In the genomic region with DNA sequence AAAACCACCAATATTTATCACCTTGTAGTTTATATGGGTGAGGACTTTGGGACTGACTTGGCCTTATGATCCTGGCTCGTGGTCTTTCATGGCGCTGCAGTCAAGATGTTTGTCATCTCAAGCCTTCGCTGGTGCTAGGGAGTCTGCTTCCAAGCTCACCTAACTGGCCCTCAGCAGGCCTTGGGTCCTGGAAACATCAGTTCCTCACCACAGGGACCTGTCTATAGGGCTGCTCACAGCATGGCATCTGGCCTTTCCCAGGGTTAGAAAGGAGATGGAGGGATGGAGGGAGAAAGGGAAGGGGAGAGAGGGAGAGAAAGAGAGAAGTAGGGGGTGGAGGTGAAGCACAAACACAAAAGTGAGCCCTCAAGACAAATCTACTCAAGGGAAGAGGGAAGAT, we compare ENCODE assay signal across 19 cellular contexts. TPM values are rescaled to one million over a fixed set of nuclear protein-coding genes. Genes with fewer than 3 reads are reported as not detected.
DNase-seq lines count a peak whose midpoint lies in the region; ATAC-seq and TF ChIP-seq lines count a peak whose summit lies in the region.
"Had no signal": no experiment of that assay in that cellular context is flagged by ENCODE, and none has a peak within 500 bp of the region (broad histone marks: within the 10 kb centered on the region; RNA-seq: fewer than 3 reads in every experiment).

No MANE protein-coding gene starts in this region.

- intact Hi-C loops in activated CD4-positive, alpha-beta T cell treated with anti-CD3 and anti-CD28 coated beads, Interleukin-2, amount 10 ng/mL, durations not matched to agents 24 days and 14 days (cut with micrococcal nuclease) = loop anchor here (5.0 kb wide), 1 partner anchor 438 kb away; no protein-coding TSS in a partner anchor

- H3K9me3 ChIP-seq in smooth muscle cell (replicated peaks; ENCODE audit: low read depth) = no peaks in the 10 kb centered on the region
- H3K9me3 ChIP-seq: A549, gastroesophageal sphincter, left ventricle myocardium inferior, pancreas, upper lobe of left lung had no signal

- peak overlapping the region; percentile 63 for H3K4me3 Mint-ChIP-seq in activated CD4-positive, alpha-beta T cell treated with anti-CD3 and anti-CD28 coated beads, Interleukin-2, amount 10 ng/mL, durations not matched to agents 24 days and 14 days
- H3K4me3 Mint-ChIP-seq in IgD-negative memory B cell = peak overlapping the region in 3 of 4 donors; percentile 18 to 92 (median 81)
- H3K4me3 Mint-ChIP-seq in activated naive CD8-positive, alpha-beta T cell treated with anti-CD3 and anti-CD28 coated beads, Interleukin-2, amount 10 ng/mL, durations not matched to agents 7 days and 5 days = peak overlapping the region; percentile 69

- no peaks in the 10 kb centered on the region for H4K20me1 ChIP-seq in smooth muscle cell (ENCODE audit: low read depth)

- peak overlapping the region; percentile 93 for H3K27ac Mint-ChIP-seq in activated CD4-positive, alpha-beta T cell treated with anti-CD3 and anti-CD28 coated beads, Interleukin-2, amount 10 ng/mL, durations not matched to agents 24 days and 14 days
- H3K27ac Mint-ChIP-seq in IgD-negative memory B cell = peak overlapping the region; percentile 94 to 99 (median 98)
- H3K27ac Mint-ChIP-seq in activated naive CD8-positive, alpha-beta T cell treated with anti-CD3 and anti-CD28 coated beads, Interleukin-2, amount 10 ng/mL, durations not matched to agents 7 days and 5 days = peak overlapping the region; percentile 94

- H3K27ac ChIP-seq in smooth muscle cell (ENCODE audit: low read depth) = peak overlapping the region; percentile 93
- H3K27ac ChIP-seq: A549, epithelial cell of prostate, gastroesophageal sphincter, left ventricle myocardium inferior, pancreas had no signal

- H3K27me3 Mint-ChIP-seq in activated CD4-positive, alpha-beta T cell treated with anti-CD3 and anti-CD28 coated beads, Interleukin-2, amount 10 ng/mL, durations not matched to agents 24 days and 14 days = no peaks in the 10 kb centered on the region
- no peaks in the 10 kb centered on the region for H3K27me3 Mint-ChIP-seq in IgD-negative memory B cell
- H3K27me3 Mint-ChIP-seq in activated naive CD8-positive, alpha-beta T cell treated with anti-CD3 and anti-CD28 coated beads, Interleukin-2, amount 10 ng/mL, durations not matched to agents 7 days and 5 days = no peaks in the 10 kb centered on the region

- H3K4me1 ChIP-seq in smooth muscle cell (ENCODE audit: low read depth) = peaks cover 11% of the 10 kb centered on the region
- H3K4me1 ChIP-seq: gastroesophageal sphincter, left ventricle myocardium inferior, pancreas had no signal

- peak; percentile 63 for DNase-seq in activated CD4-positive, alpha-beta T cell treated with anti-CD3 and anti-CD28 coated beads, Interleukin-2, amount 10 ng/mL, durations not matched to agents 24 days and 14 days
- no peak for DNase-seq in activated CD4-positive, alpha-beta T cell treated with anti-CD3 and anti-CD28 coated beads for 48 hours
- no peak for DNase-seq in activated naive CD8-positive, alpha-beta T cell treated with anti-CD3 and anti-CD28 coated beads, Interleukin-2, amount 10 ng/mL, durations not matched to agents 7 days and 5 days
- no peak for DNase-seq in smooth muscle cell (lab: John Stamatoyannopoulos, UW; ENCODE audit: unreplicated experiment)
- no peak for DNase-seq in NCI-H1048 (lab: John Stamatoyannopoulos, UW)
- DNase-seq in G401 (ENCODE audit: low spot score) = no peak
- DNase-seq: EL; KG1; left ventricle myocardium inferior; NCI-H1417; NCI-H748 treated with DMSO at 0.1 percent for 48 hours; pancreas; stimulated activated CD4-positive, alpha-beta T cell treated with anti-CD3 and anti-CD28 coated beads, Interleukin-4, amount 100 ng/mL, for 24 hours; upper lobe of left lung had no signal

- peaks cover 75% of the 10 kb centered on the region for H3K4me1 Mint-ChIP-seq in activated CD4-positive, alpha-beta T cell treated with anti-CD3 and anti-CD28 coated beads, Interleukin-2, amount 10 ng/mL, durations not matched to agents 24 days and 14 days
- peaks cover 43 to 68% (median 61%) of the 10 kb centered on the region in 3 donors for H3K4me1 Mint-ChIP-seq in IgD-negative memory B cell
- peaks cover 69% of the 10 kb centered on the region for H3K4me1 Mint-ChIP-seq in activated naive CD8-positive, alpha-beta T cell treated with anti-CD3 and anti-CD28 coated beads, Interleukin-2, amount 10 ng/mL, durations not matched to agents 7 days and 5 days

- in situ Hi-C loops in G401 (cut with HindIII; ENCODE audit: low sequenced_read_pairs) = no loop called here

- no peak overlapping the region for H3K4me2 ChIP-seq in smooth muscle cell
- H3K4me2 ChIP-seq: A549 had no signal

- H2AFZ ChIP-seq in smooth muscle cell (ENCODE audit: low read depth) = no peak overlapping the region

- no peak for TF ChIP-seq CTCF in smooth muscle cell (IDR thresholded peaks at IDR 0.05; ENCODE audit: borderline replicate concordance, insufficient read depth, poor library complexity, severe bottlenecking)

- POLR2A ChIA-PET in activated naive CD8-positive, alpha-beta T cell treated with anti-CD3 and anti-CD28 coated beads, Interleukin-2, amount 10 ng/mL, durations not matched to agents 7 days and 5 days (lab: Charles Lee) = interaction anchor here (0.6 to 5.7 kb wide), 8 partner anchors 22 to 317 kb away, joined by 3 to 83 read pairs (median 6); a partner anchor contains a TSS

- H3K27me3 ChIP-seq in smooth muscle cell (ENCODE audit: low read depth) = no peaks in the 10 kb centered on the region
- H3K27me3 ChIP-seq: gastroesophageal sphincter, pancreas, upper lobe of left lung had no signal

- WGBS in smooth muscle cell (ENCODE audit: low lambda C conversion rate) = 93% methylated on average over 3 of the region's 3 CpGs

- peaks cover 7% of the 10 kb centered on the region for H3K36me3 Mint-ChIP-seq in activated CD4-positive, alpha-beta T cell treated with anti-CD3 and anti-CD28 coated beads, Interleukin-2, amount 10 ng/mL, durations not matched to agents 24 days and 14 days (ENCODE audit: low read depth)
- H3K36me3 Mint-ChIP-seq in IgD-negative memory B cell = peaks cover 7% of the 10 kb centered on the region
- H3K36me3 Mint-ChIP-seq in activated naive CD8-positive, alpha-beta T cell treated with anti-CD3 and anti-CD28 coated beads, Interleukin-2, amount 10 ng/mL, durations not matched to agents 7 days and 5 days = peaks cover 8% of the 10 kb centered on the region

- no peak for ATAC-seq in activated naive CD8-positive, alpha-beta T cell treated with anti-CD3 and anti-CD28 coated beads, Interleukin-2, amount 10 ng/mL, durations not matched to agents 7 days and 5 days (ENCODE audit: low read depth)
- no peak for ATAC-seq in HG03095 (IDR thresholded peaks at IDR 0.05; ENCODE audit: unreplicated experiment)
- ATAC-seq: A549, gastroesophageal sphincter, pancreas had no signal

- no peak overlapping the region for H3K4me3 ChIP-seq in smooth muscle cell
- H3K4me3 ChIP-seq: A549, gastroesophageal sphincter, left ventricle myocardium inferior, pancreas, upper lobe of left lung had no signal

- H3F3A ChIP-seq in smooth muscle cell (ENCODE audit: low read depth) = peaks cover 22% of the 10 kb centered on the region

- no peaks in the 10 kb centered on the region for H3K36me3 ChIP-seq in smooth muscle cell (ENCODE audit: low read depth)
- H3K36me3 ChIP-seq: gastroesophageal sphincter, left ventricle myocardium inferior, pancreas had no signal

- H3K9me3 Mint-ChIP-seq in activated CD4-positive, alpha-beta T cell treated with anti-CD3 and anti-CD28 coated beads, Interleukin-2, amount 10 ng/mL, durations not matched to agents 24 days and 14 days = no peaks in the 10 kb centered on the region
- no peaks in the 10 kb centered on the region for H3K9me3 Mint-ChIP-seq in IgD-negative memory B cell
- no peaks in the 10 kb centered on the region for H3K9me3 Mint-ChIP-seq in activated naive CD8-positive, alpha-beta T cell treated with anti-CD3 and anti-CD28 coated beads, Interleukin-2, amount 10 ng/mL, durations not matched to agents 7 days and 5 days

- H3K9ac ChIP-seq in smooth muscle cell (ENCODE audit: low read depth) = no peak overlapping the region

- no peaks in the 10 kb centered on the region for H3K79me2 ChIP-seq in smooth muscle cell (ENCODE audit: low read depth)

RNA-seq across cellular contexts. Expression of a gene that starts 31.7 kb away (rescaled TPM):
- 13.9 and 14.3 TPM in 2 replicates for total RNA-seq in activated CD4-positive, alpha-beta T cell treated with anti-CD3 and anti-CD28 coated beads, Interleukin-2, amount 10 ng/mL, durations not matched to agents 24 days and 14 days
- 14.0 TPM for polyA plus RNA-seq in IgD-negative memory B cell
- 10 to 100 TPM; 12.9 to 14.9 TPM for total RNA-seq in activated naive CD8-positive, alpha-beta T cell treated with anti-CD3 and anti-CD28 coated beads, Interleukin-2, amount 10 ng/mL, durations not matched to agents 7 days and 5 days
- 13.0 and 22.6 TPM in 2 replicates for total RNA-seq in smooth muscle cell
- polyA plus RNA-seq in smooth muscle cell = 15.6 and 17.0 TPM in 2 replicates
- 4.4 and 8.9 TPM in 2 replicates for total RNA-seq in G401 (2014; rRNA removed; shearing (Covaris generic))
